ENCODE assay signal across 16 cellular contexts in the genomic region with DNA sequence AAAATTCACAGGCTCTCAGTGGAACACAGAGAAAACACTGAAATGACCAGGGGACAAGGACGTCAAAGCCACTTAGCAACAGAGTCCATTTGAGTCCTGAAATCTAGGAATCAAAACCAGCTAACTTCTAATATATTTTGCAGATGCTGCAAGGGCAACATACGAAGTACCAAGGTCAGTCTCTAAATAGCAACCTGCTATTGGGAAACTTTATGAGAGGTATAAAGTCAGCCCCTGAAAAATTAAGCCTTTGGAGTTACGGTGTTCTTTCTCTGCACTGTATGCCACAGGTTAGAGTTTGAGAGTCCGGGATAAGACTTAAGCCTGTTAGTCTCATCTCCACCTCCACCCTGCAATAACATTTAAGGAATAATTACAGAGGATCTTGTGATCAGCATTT. TPM values are rescaled to one million over a fixed set of nuclear protein-coding genes. Genes with fewer than 3 reads are reported as not detected.
A peak's percentile ranks its signal among the peaks of the same experiment; 100 is the strongest.
DNase-seq lines count a peak whose midpoint lies in the region; ATAC-seq and TF ChIP-seq lines count a peak whose summit lies in the region.
"Had no signal": no experiment of that assay in that cellular context is flagged by ENCODE, and none has a peak within 500 bp of the region (broad histone marks: within the 10 kb centered on the region; RNA-seq: fewer than 3 reads in every experiment).

No MANE protein-coding gene starts in this region.

- peaks cover 29% of the 10 kb centered on the region for H3K36me3 Mint-ChIP-seq in activated T-cell treated with anti-CD3 and anti-CD28 coated beads, Interleukin-2, amount 50 U/mL, for 4 hours (ENCODE audit: insufficient read depth)
- peaks cover 22% of the 10 kb centered on the region for H3K36me3 Mint-ChIP-seq in endothelial cell (ENCODE audit: low read depth, unreplicated experiment)

- peaks cover 20% of the 10 kb centered on the region; the same call in 1 of the 2 replicates for H3K79me2 ChIP-seq in KMS-11 (ENCODE audit: insufficient read depth, low read depth)

- TF ChIP-seq POLR2A in spleen (IDR thresholded peaks at IDR 0.05) = no peak

- WGBS in spleen, 5 donors = 86 to 89% (median 88%) methylated on average over 4 of the region's 4 CpGs

- H3K36me3 ChIP-seq in KMS-11 (ENCODE audit: insufficient read depth) (no peaks in the 10 kb centered on the region), left lung (peaks cover 0 to 78% of the 10 kb centered on the region in 2 donors), spleen (peaks cover 0 to 81% (median 38%) of the 10 kb centered on the region in 6 donors)

- H3K9me3 Mint-ChIP-seq in activated T-cell treated with anti-CD3 and anti-CD28 coated beads, Interleukin-2, amount 50 U/mL, for 4 hours = no peaks in the 10 kb centered on the region
- H3K9me3 Mint-ChIP-seq in endothelial cell (ENCODE audit: unreplicated experiment) = no peaks in the 10 kb centered on the region
- H3K9me3 Mint-ChIP-seq: nephron progenitor cell; stimulated activated naive CD8-positive, alpha-beta T cell treated with anti-CD3 and anti-CD28 coated beads, Interleukin-15, Interleukin-2, amounts not matched to agents 100 ng/mL and 50 ng/mL, for 24 hours had no signal

- H3K27me3 Mint-ChIP-seq in activated T-cell treated with anti-CD3 and anti-CD28 coated beads, Interleukin-2, amount 50 U/mL, for 4 hours (ENCODE audit: low read depth) = no peaks in the 10 kb centered on the region
- H3K27me3 Mint-ChIP-seq in endothelial cell (ENCODE audit: unreplicated experiment) = no peaks in the 10 kb centered on the region
- H3K27me3 Mint-ChIP-seq: stimulated activated naive CD8-positive, alpha-beta T cell treated with anti-CD3 and anti-CD28 coated beads, Interleukin-15, Interleukin-2, amounts not matched to agents 100 ng/mL and 50 ng/mL, for 24 hours had no signal

- H3K27ac ChIP-seq in KMS-11 = peak overlapping the region; percentile 80; the same call in 1 of the 2 replicates
- H3K27ac ChIP-seq in left lung = peak overlapping the region; percentile 76 to 85
- peak overlapping the region in 6 of 8 donors; percentile 65 to 86 (median 79) for H3K27ac ChIP-seq in spleen
- H3K27ac ChIP-seq: body of pancreas had no signal

- H3K4me3 Mint-ChIP-seq in activated T-cell treated with anti-CD3 and anti-CD28 coated beads, Interleukin-2, amount 50 U/mL, for 4 hours = peak overlapping the region; percentile 37
- no peak overlapping the region for H3K4me3 Mint-ChIP-seq in endothelial cell (ENCODE audit: unreplicated experiment)
- H3K4me3 Mint-ChIP-seq: nephron progenitor cell; stimulated activated naive CD8-positive, alpha-beta T cell treated with anti-CD3 and anti-CD28 coated beads, Interleukin-15, Interleukin-2, amounts not matched to agents 100 ng/mL and 50 ng/mL, for 24 hours had no signal

- no peak for ATAC-seq in activated T-cell treated with anti-CD3 and anti-CD28 coated beads, Interleukin-2, amount 50 U/mL, for 4 hours
- ATAC-seq in left lung (peak; percentile 3), HG02870 (IDR thresholded peaks at IDR 0.05; ENCODE audit: unreplicated experiment) (no peak), HG03280 (IDR thresholded peaks at IDR 0.05; ENCODE audit: unreplicated experiment) (no peak)
- ATAC-seq: body of pancreas had no signal

- H2AFZ ChIP-seq in KMS-11 (ENCODE audit: low read depth) = no peak overlapping the region

- no peak overlapping the region for H3K27ac Mint-ChIP-seq in endothelial cell (ENCODE audit: unreplicated experiment)

- H3K4me1 ChIP-seq in KMS-11 (ENCODE audit: low read depth, poor library complexity, severe bottlenecking) (peaks cover 52% of the 10 kb centered on the region), left lung (peaks cover 12 to 35% of the 10 kb centered on the region in 2 donors), spleen (peaks cover 20 to 64% (median 33%) of the 10 kb centered on the region in 6 donors)
- H3K4me1 ChIP-seq: body of pancreas had no signal

- H3K9me3 ChIP-seq in left lung (no peaks in the 10 kb centered on the region), spleen (no peaks in the 10 kb centered on the region)
- H3K9me3 ChIP-seq: body of pancreas had no signal

- H3K4me2 ChIP-seq in KMS-11 = peak overlapping the region; percentile 98

- H3K4me3 ChIP-seq in KMS-11 (IDR thresholded peaks at IDR 0.05; ENCODE audit: insufficient read depth, low read depth, low read length) (no peak overlapping the region), left lung (no peak overlapping the region), spleen (no peak overlapping the region)
- H3K4me3 ChIP-seq: body of pancreas had no signal

- no peaks in the 10 kb centered on the region for H3K27me3 ChIP-seq in KMS-11 (ENCODE audit: insufficient read depth, low read depth)
- no peaks in the 10 kb centered on the region for H3K27me3 ChIP-seq in left lung
- H3K27me3 ChIP-seq in spleen (replicated peaks in 1 of 7) = no peaks in the 10 kb centered on the region
- H3K27me3 ChIP-seq: body of pancreas had no signal

- no peak for DNase-seq in activated T-cell treated with anti-CD3 and anti-CD28 coated beads, Interleukin-2, amount 50 U/mL, for 4 hours
- DNase-seq in activated T-cell treated with anti-CD3 and anti-CD28 coated beads, Interleukin-2, amount 50 U/mL, for 1 hour = no peak
- no peak for DNase-seq in left lung
- no peak for DNase-seq in spleen
- no peak for DNase-seq in endothelial cell (ENCODE audit: low spot score)
- DNase-seq: activated naive CD4-positive, alpha-beta T cell; body of pancreas; cortex of kidney; HCEC 1CT; Kasumi-1; NCI-H748 treated with DMSO at 0.1 percent for 48 hours; nephron progenitor cell had no signal

- H3K4me1 Mint-ChIP-seq in activated T-cell treated with anti-CD3 and anti-CD28 coated beads, Interleukin-2, amount 50 U/mL, for 4 hours (ENCODE audit: low read depth) = peaks cover 46% of the 10 kb centered on the region
- H3K4me1 Mint-ChIP-seq in endothelial cell (ENCODE audit: unreplicated experiment) = peaks cover 10% of the 10 kb centered on the region

- H4K20me1 ChIP-seq in KMS-11 (ENCODE audit: insufficient read depth) = no peaks in the 10 kb centered on the region

- TF ChIP-seq CTCF in KMS-11 (conservative IDR thresholded peaks at IDR 0.05; ENCODE audit: low read depth, low read length) (no peak), left lung (IDR thresholded peaks at IDR 0.05) (no peak), spleen (IDR thresholded peaks at IDR 0.05 in 8 of 11, conservative IDR thresholded peaks at IDR 0.05 in 3 of 11) (no peak), endothelial cell (IDR thresholded peaks at IDR 0.05; ENCODE audit: unreplicated experiment) (no peak)

- intact Hi-C loops in left lung (cut with DNase I) (no loop called here), spleen (cut with DNase I; ENCODE audit: low total_unique reads) (no loop called here)

- H3K9ac ChIP-seq in KMS-11 = no peak overlapping the region

RNA-seq across cellular contexts. Expression of a gene that starts 13.3 kb away (rescaled TPM):
- 10 to 100 TPM; 15.9 to 25.4 (median 19.0) TPM for total RNA-seq in activated T-cell treated with anti-CD3 and anti-CD28 coated beads, Interleukin-2, amount 50 U/mL, for 4 hours
- total RNA-seq in left lung (100 to 1,000 TPM; 103 to 138 TPM), spleen (10 to 100 TPM; 47.2 to 84.2 (median 68.9) TPM), endothelial cell (ENCODE audit: unreplicated experiment) (24.1 TPM)
- polyA plus RNA-seq in spleen = 10 to 100 TPM in 2 of 3 donors, 1 to 10 TPM in 1; 8.1 to 13.3 (median 11.2) TPM
